21 cellular contexts compared by ENCODE assay signal in genomic region chr10:16811292-16811691, GRCh38.
"Had no signal": no experiment of that assay in that cellular context is flagged by ENCODE, and none has a peak within 500 bp of the region (broad histone marks: within the 10 kb centered on the region; RNA-seq: fewer than 3 reads in every experiment).

No MANE protein-coding gene starts in this region.

- H3K4me2 ChIP-seq: KMS-11 had no signal

- H3K4me3 ChIP-seq: SJSA1, SK-N-MC had no signal

- H3K27ac ChIP-seq: KMS-11, SJSA1, SK-N-MC had no signal

- H3K27me3 ChIP-seq: SJSA1 had no signal

- DNase-seq: IMR-90, Kasumi-1, NCI-H1092, NCI-H1105 treated with DMSO at 0.1 percent for 48 hours, NCI-H1417 treated with DMSO at 0.1 percent for 48 hours, NCI-H146, NCI-H1694 treated with DMSO at 0.1 percent for 48 hours, NCI-H1930, NCI-H2081, NCI-H2107, NCI-H2227 treated with DMSO at 0.1 percent for 48 hours, NCI-H524, NCI-H69, NCI-H774, Right ventricle myocardium superior, RPMI8226, SIG-M5 had no signal

- H3K9ac ChIP-seq: KMS-11 had no signal

- H3K9me3 ChIP-seq: SJSA1 had no signal

- FAIRE-seq: RCC 7860 had no signal
